ENCODE assay signal across 28 cellular contexts in genomic region chr9:69243116-69243515, GRCh38.
"Had no signal": no experiment of that assay in that cellular context is flagged by ENCODE, and none has a peak within 500 bp of the region (broad histone marks: within the 10 kb centered on the region; RNA-seq: fewer than 3 reads in every experiment).

No MANE protein-coding gene starts in this region.

- H3K27me3 ChIP-seq: neural progenitor cell, ovary, right lobe of liver, sigmoid colon, stomach, thyroid gland, transverse colon, upper lobe of right lung, uterus had no signal

- H3K4me1 Mint-ChIP-seq: nephron; neural progenitor cell; stimulated activated effector memory CD8-positive, alpha-beta T cell treated with anti-CD3 and anti-CD28 coated beads, Interleukin-12 subunit alpha, Interleukin-12 subunit beta, amount 100 ng/mL, for 72 hours; stimulated activated naive B cell treated with anti-CD40 and anti-IgM and Interleukin-4, amounts not matched to agents 10 μg/mL and 1 μg/mL and 100 μg/mL, for 72 hours had no signal

- H3K4me1 ChIP-seq: neural progenitor cell, parathyroid adenoma, psoas muscle, right lobe of liver, sigmoid colon, stomach, transverse colon, upper lobe of right lung, uterus had no signal

- H3K27ac ChIP-seq: neural progenitor cell, ovary, parathyroid adenoma, psoas muscle, right lobe of liver, sigmoid colon, stomach, thoracic aorta, thyroid gland, transverse colon, upper lobe of right lung, uterus had no signal

- H3K27me3 Mint-ChIP-seq: naive thymus-derived CD8-positive, alpha-beta T cell; progenitor cell of endocrine pancreas; stimulated activated naive B cell treated with anti-CD40 and anti-IgM and Interleukin-4, amounts not matched to agents 10 μg/mL and 1 μg/mL and 100 μg/mL, for 72 hours; stimulated activated naive CD8-positive, alpha-beta T cell treated with anti-CD3 and anti-CD28 coated beads, Interleukin-15, Interleukin-2, amounts not matched to agents 100 ng/mL and 50 ng/mL, for 24 hours; type B pancreatic cell had no signal

- H3K4me3 Mint-ChIP-seq: naive thymus-derived CD8-positive, alpha-beta T cell; nephron; neural progenitor cell; stimulated activated effector memory CD8-positive, alpha-beta T cell treated with anti-CD3 and anti-CD28 coated beads, Interleukin-12 subunit alpha, Interleukin-12 subunit beta, amount 100 ng/mL, for 72 hours; stimulated activated naive B cell treated with anti-CD40 and anti-IgM and Interleukin-4, amounts not matched to agents 10 μg/mL and 1 μg/mL and 100 μg/mL, for 72 hours; stimulated activated naive CD8-positive, alpha-beta T cell treated with anti-CD3 and anti-CD28 coated beads, Interleukin-15, Interleukin-2, amounts not matched to agents 100 ng/mL and 50 ng/mL, for 24 hours; type B pancreatic cell had no signal

- H3K27ac Mint-ChIP-seq: naive thymus-derived CD8-positive, alpha-beta T cell; nephron; neural progenitor cell; progenitor cell of endocrine pancreas; stimulated activated effector memory CD8-positive, alpha-beta T cell treated with anti-CD3 and anti-CD28 coated beads, Interleukin-12 subunit alpha, Interleukin-12 subunit beta, amount 100 ng/mL, for 72 hours; stimulated activated naive B cell treated with anti-CD40 and anti-IgM and Interleukin-4, amounts not matched to agents 10 μg/mL and 1 μg/mL and 100 μg/mL, for 72 hours; stimulated activated naive CD8-positive, alpha-beta T cell treated with anti-CD3 and anti-CD28 coated beads, Interleukin-15, Interleukin-2, amounts not matched to agents 100 ng/mL and 50 ng/mL, for 24 hours; type B pancreatic cell had no signal

- H3K36me3 ChIP-seq: ovary, uterus had no signal

- DNase-seq: naive thymus-derived CD8-positive, alpha-beta T cell; occipital lobe; ovary; posterior cingulate gyrus; psoas muscle; right cardiac atrium; right lobe of liver; sigmoid colon; small intestine; stimulated activated CD4-positive, alpha-beta T cell treated with anti-CD3 and anti-CD28 coated beads, Interleukin-15, amount 100 ng/mL, for 24 hours; stimulated activated CD4-positive, alpha-beta T cell treated with anti-CD3 and anti-CD28 coated beads, Interleukin-2, amount 100 ng/mL, for 24 hours; stimulated activated CD4-positive, alpha-beta T cell treated with anti-CD3 and anti-CD28 coated beads, Interleukin-2, amount 100 ng/mL, for 48 hours; stimulated activated CD4-positive, alpha-beta T cell treated with anti-CD3 and anti-CD28 coated beads, Interleukin-4, amount 100 ng/mL, for 24 hours; stimulated activated naive B cell treated with anti-CD40 and anti-IgM and Interleukin-4, amounts not matched to agents 10 μg/mL and 1 μg/mL and 100 μg/mL, for 72 hours; stimulated activated naive CD4-positive, alpha-beta T cell treated with Interleukin-2 at 50 U/mL for 16 hours; stomach; thyroid gland; transverse colon; upper lobe of right lung; uterus had no signal

- H3K9me3 Mint-ChIP-seq: naive thymus-derived CD8-positive, alpha-beta T cell; nephron; neural progenitor cell; stimulated activated effector memory CD8-positive, alpha-beta T cell treated with anti-CD3 and anti-CD28 coated beads, Interleukin-12 subunit alpha, Interleukin-12 subunit beta, amount 100 ng/mL, for 72 hours; stimulated activated naive B cell treated with anti-CD40 and anti-IgM and Interleukin-4, amounts not matched to agents 10 μg/mL and 1 μg/mL and 100 μg/mL, for 72 hours; stimulated activated naive CD8-positive, alpha-beta T cell treated with anti-CD3 and anti-CD28 coated beads, Interleukin-15, Interleukin-2, amounts not matched to agents 100 ng/mL and 50 ng/mL, for 24 hours; type B pancreatic cell had no signal

- H3K4me3 ChIP-seq: neural progenitor cell, ovary, psoas muscle, right lobe of liver, sigmoid colon, stomach, thoracic aorta, thyroid gland, transverse colon, upper lobe of right lung, uterus had no signal

- H3K79me2 ChIP-seq: parathyroid adenoma had no signal

- H3K4me2 ChIP-seq: neural progenitor cell had no signal

- ATAC-seq: naive thymus-derived CD8-positive, alpha-beta T cell; psoas muscle; right cardiac atrium; right lobe of liver; stimulated activated effector memory CD8-positive, alpha-beta T cell treated with anti-CD3 and anti-CD28 coated beads, Interleukin-12 subunit alpha, Interleukin-12 subunit beta, amount 100 ng/mL, for 72 hours; stimulated activated naive B cell treated with anti-CD40 and anti-IgM and Interleukin-4, amounts not matched to agents 10 μg/mL and 1 μg/mL and 100 μg/mL, for 72 hours; upper lobe of right lung had no signal

- H2AFZ ChIP-seq: neural progenitor cell, parathyroid adenoma had no signal
